In the genomic region with DNA sequence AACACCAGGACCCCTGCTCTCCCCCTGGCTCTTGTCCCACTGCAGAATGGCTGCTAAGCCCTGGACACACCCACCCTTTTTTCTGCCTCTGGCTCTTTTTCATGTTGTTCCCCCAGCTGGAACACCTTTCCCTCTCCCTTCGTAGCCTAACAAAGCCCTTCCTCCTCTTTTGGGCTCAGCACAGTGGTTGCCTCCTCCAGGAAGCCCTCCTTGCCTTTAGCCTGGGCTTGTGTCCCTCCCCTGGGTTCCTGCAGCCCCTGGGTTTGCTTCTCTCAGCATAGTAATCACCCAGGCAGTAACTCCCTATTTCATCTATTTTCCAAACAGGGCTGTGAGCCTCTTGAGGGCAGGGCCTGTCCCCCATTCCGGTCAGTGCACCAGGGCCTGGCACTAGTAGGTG, we compare ENCODE assay signal across 37 cellular contexts. TPM values are rescaled to one million over a fixed set of nuclear protein-coding genes. Genes with fewer than 3 reads are reported as not detected.
"Had no signal": no experiment of that assay in that cellular context is flagged by ENCODE, and none has a peak within 500 bp of the region (broad histone marks: within the 10 kb centered on the region; RNA-seq: fewer than 3 reads in every experiment).

No MANE protein-coding gene starts in this region.

- H3K27ac Mint-ChIP-seq: activated B cell treated with CpG ODN at 0.5 μM for 24 hours; activated CD8-positive, alpha-beta T cell treated with anti-CD3 and anti-CD28 coated beads for 36 hours; activated naive CD8-positive, alpha-beta T cell; activated T-helper 17 cell treated with anti-CD3 and anti-CD28 coated beads, Interleukin-2, amount 50 U/mL, for 72 hours; T-helper 17 cell; T-helper 2 cell treated with Interferon-gamma antibody and Interleukin-4, amounts not matched to agents 5 μg/mL and 100 μg/mL, for 36 hours had no signal

- H3K9me3 ChIP-seq: ascending aorta, breast epithelium, colonic mucosa, esophagus squamous epithelium, gastroesophageal sphincter had no signal

- H3K4me3 ChIP-seq: ascending aorta, breast epithelium, cardiac muscle cell, colonic mucosa, esophagus squamous epithelium, gastroesophageal sphincter had no signal

- H3K36me3 ChIP-seq: ascending aorta, breast epithelium, cardiac muscle cell, colonic mucosa, esophagus squamous epithelium, gastroesophageal sphincter, WERI-Rb-1 had no signal

- H3K27me3 ChIP-seq: ascending aorta, cardiac muscle cell, colonic mucosa had no signal

- H3K4me1 Mint-ChIP-seq: activated B cell treated with CpG ODN at 0.5 μM for 24 hours; activated T-helper 17 cell treated with anti-CD3 and anti-CD28 coated beads, Interleukin-2, amount 50 U/mL, for 72 hours; brain; T-helper 17 cell had no signal

- H3K36me3 Mint-ChIP-seq: activated naive CD8-positive, alpha-beta T cell; brain had no signal

- H3K4me1 ChIP-seq: ascending aorta, breast epithelium, colonic mucosa, esophagus squamous epithelium, gastroesophageal sphincter had no signal

- H3K27ac ChIP-seq: ascending aorta, breast epithelium, cardiac muscle cell, colonic mucosa, epithelial cell of prostate, esophagus squamous epithelium, gastroesophageal sphincter had no signal

- ATAC-seq: activated CD4-positive, CD25-positive, alpha-beta regulatory T cell treated with anti-CD3 and anti-CD28 coated beads, Interleukin-2, amount 50 U/mL, for 24 hours; activated CD8-positive, alpha-beta T cell treated with anti-CD3 and anti-CD28 coated beads for 36 hours; activated T-cell treated with anti-CD3 and anti-CD28 coated beads, Interleukin-2, amount 50 U/mL, for 4 hours; activated T-helper 17 cell treated with anti-CD3 and anti-CD28 coated beads, Interleukin-2, amount 50 U/mL, for 72 hours; gastroesophageal sphincter; T-helper 17 cell had no signal

- H3K27me3 Mint-ChIP-seq: activated CD8-positive, alpha-beta T cell treated with anti-CD3 and anti-CD28 coated beads for 36 hours; activated naive CD8-positive, alpha-beta T cell had no signal

- FAIRE-seq: endometrium, endothelial cell of umbilical vein had no signal

- DNase-seq: activated B cell treated with CpG ODN at 0.5 μM for 24 hours; activated CD4-positive, alpha-beta T cell treated with anti-CD3 and anti-CD28 coated beads for 48 hours; activated CD4-positive, alpha-beta T cell treated with anti-CD3 and anti-CD28 coated beads, Interleukin-2, amount 50 U/mL, for 1 hour; activated CD4-positive, alpha-beta T cell treated with anti-CD3 and anti-CD28 coated beads, Interleukin-2, amount 50 U/mL, for 48 hours; activated CD8-positive, alpha-beta memory T cell treated with anti-CD3 and anti-CD28 coated beads for 24 hours; activated CD8-positive, alpha-beta T cell treated with anti-CD3 and anti-CD28 coated beads for 36 hours; activated effector memory CD4-positive, alpha-beta T cell treated with Interleukin-2 at 50 U/mL for 16 hours; activated gamma-delta T cell treated with Interleukin-2 at 50 U/mL for 16 hours; activated naive CD4-positive, alpha-beta T cell treated with anti-CD3 and anti-CD28 coated beads, Interleukin-2, amount 50 U/mL, for 16 hours; activated naive CD4-positive, alpha-beta T cell treated with Interleukin-2 at 50 U/mL for 16 hours; activated T-cell treated with anti-CD3 and anti-CD28 coated beads, Interleukin-2, amount 50 U/mL, for 4 hours; central memory CD4-positive, alpha-beta T cell; cerebellar nuclear complex; colonic mucosa; effector CD8-positive, alpha-beta T cell; esophagus squamous epithelium; foreskin melanocyte; head of caudate nucleus; T-helper 17 cell; T1000 had no signal

- H3K9me3 Mint-ChIP-seq: activated B cell treated with CpG ODN at 0.5 μM for 24 hours; activated CD8-positive, alpha-beta T cell treated with anti-CD3 and anti-CD28 coated beads for 36 hours; activated T-cell treated with anti-CD3 and anti-CD28 coated beads, Interleukin-2, amount 50 U/mL, for 4 hours; activated T-helper 17 cell treated with anti-CD3 and anti-CD28 coated beads, Interleukin-2, amount 50 U/mL, for 72 hours; brain; T-helper 2 cell treated with Interferon-gamma antibody and Interleukin-4, amounts not matched to agents 5 μg/mL and 100 μg/mL, for 36 hours had no signal

- H3K4me3 Mint-ChIP-seq: activated B cell treated with CpG ODN at 0.5 μM for 24 hours; activated CD8-positive, alpha-beta T cell treated with anti-CD3 and anti-CD28 coated beads for 36 hours; activated naive CD8-positive, alpha-beta T cell; activated T-cell treated with anti-CD3 and anti-CD28 coated beads, Interleukin-2, amount 50 U/mL, for 4 hours; activated T-helper 17 cell treated with anti-CD3 and anti-CD28 coated beads, Interleukin-2, amount 50 U/mL, for 72 hours; brain; T-helper 17 cell; T-helper 2 cell treated with Interferon-gamma antibody and Interleukin-4, amounts not matched to agents 5 μg/mL and 100 μg/mL, for 36 hours had no signal

RNA-seq across cellular contexts. Expression of gene ACTL8, which starts 19.8 kb away (rescaled TPM):
- total RNA-seq: activated B cell treated with CpG ODN at 0.5 μM for 24 hours; activated CD8-positive, alpha-beta T cell treated with anti-CD3 and anti-CD28 coated beads for 36 hours; activated T-cell treated with anti-CD3 and anti-CD28 coated beads, Interleukin-2, amount 50 U/mL, for 4 hours; ascending aorta; breast epithelium; cardiac muscle cell; dermis microvascular lymphatic vessel endothelial cell; endothelial cell of umbilical vein; fibroblast of lung; fibroblast of villous mesenchyme; gastroesophageal sphincter; glomerular endothelial cell; T-helper 17 cell had no signal
- polyA plus RNA-seq: cardiac muscle cell, endothelial cell of umbilical vein had no signal
